10 cellular contexts compared by ENCODE assay signal in the genomic region with DNA sequence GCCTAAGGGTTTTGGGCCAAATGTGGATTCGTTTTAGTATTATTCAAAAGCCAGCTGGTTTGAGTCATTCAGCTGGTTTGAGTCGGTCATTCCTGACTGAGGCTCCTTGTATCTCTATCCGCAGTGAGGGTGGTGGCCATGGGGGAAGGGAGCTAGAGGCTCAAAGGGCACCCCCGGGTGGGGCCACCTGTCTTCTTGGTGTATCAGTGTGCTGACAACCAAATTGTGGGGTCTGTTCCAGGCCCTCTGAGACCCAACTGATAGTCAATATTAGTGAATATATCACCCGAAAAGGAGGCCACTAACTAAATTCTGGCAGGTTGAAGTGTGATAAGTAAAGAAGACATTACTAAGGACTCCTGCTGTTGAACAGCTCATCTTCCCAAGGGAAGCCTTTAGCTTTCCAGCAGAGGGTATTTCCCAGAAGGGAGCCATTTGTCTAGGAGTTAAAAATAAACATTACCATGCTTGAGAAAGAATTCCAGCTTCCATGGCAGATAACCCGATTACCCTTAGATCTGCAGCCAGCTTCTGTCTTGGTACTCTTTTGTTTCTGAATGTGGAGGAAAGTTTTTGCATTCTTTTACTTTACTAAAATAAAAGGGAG. TPM values are rescaled to one million over a fixed set of nuclear protein-coding genes. Genes with fewer than 3 reads are reported as not detected.
DNase-seq lines count a peak whose midpoint lies in the region; ATAC-seq and TF ChIP-seq lines count a peak whose summit lies in the region.
"Had no signal": no experiment of that assay in that cellular context is flagged by ENCODE, and none has a peak within 500 bp of the region (broad histone marks: within the 10 kb centered on the region; RNA-seq: fewer than 3 reads in every experiment).

No MANE protein-coding gene starts in this region.

- peaks cover 11% of the 10 kb centered on the region for H3K4me1 Mint-ChIP-seq in activated naive CD8-positive, alpha-beta T cell (ENCODE audit: low read depth)
- H3K4me1 Mint-ChIP-seq in activated naive CD8-positive, alpha-beta T cell treated with anti-CD3 and anti-CD28 coated beads for 36 hours, result peaks cover 11% of the 10 kb centered on the region
- peaks cover 4 to 13% (median 7%) of the 10 kb centered on the region in 7 donors for H3K4me1 Mint-ChIP-seq in naive thymus-derived CD4-positive, alpha-beta T cell

- H3K4me3 ChIP-seq in adrenal gland, result peak overlapping the region in 1 of 4 donors; percentile 7
- no peak overlapping the region for H3K4me3 ChIP-seq in kidney epithelial cell (ENCODE audit: low read depth, low read length)
- H3K4me3 ChIP-seq in upper lobe of right lung, result no peak overlapping the region
- no peak overlapping the region for H3K4me3 ChIP-seq in naive thymus-derived CD4-positive, alpha-beta T cell (ENCODE audit: low read length)
- H3K4me3 ChIP-seq: thoracic aorta had no signal

- ATAC-seq in upper lobe of right lung (no peak), HG02870 (IDR thresholded peaks at IDR 0.05; ENCODE audit: unreplicated experiment) (no peak)
- ATAC-seq in stimulated activated naive CD8-positive, alpha-beta T cell treated with anti-CD3 and anti-CD28 coated beads, Interleukin-15, Interleukin-2, amounts not matched to agents 100 U/mL and 50 U/mL, for 24 hours, result no peak
- ATAC-seq in naive thymus-derived CD4-positive, alpha-beta T cell, result no peak

- CTCF ChIA-PET in naive thymus-derived CD4-positive, alpha-beta T cell (lab: Charles Lee), result no interaction called here

- H3K4me1 ChIP-seq in adrenal gland (replicated peaks in 1 of 2) (peaks cover 0 to 14% of the 10 kb centered on the region in 2 donors), upper lobe of right lung (no peaks in the 10 kb centered on the region)
- H3K4me1 ChIP-seq in naive thymus-derived CD4-positive, alpha-beta T cell (ENCODE audit: control insufficient read depth in 2 of 2, insufficient read depth in 2 of 2, low read length in 2 of 2), result no peaks in the 10 kb centered on the region

- H3K36me3 ChIP-seq in adrenal gland (replicated peaks in 1 of 2) (no peaks in the 10 kb centered on the region), kidney epithelial cell (ENCODE audit: control insufficient read depth, insufficient read depth, low read length) (no peaks in the 10 kb centered on the region), upper lobe of right lung (no peaks in the 10 kb centered on the region)
- no peaks in the 10 kb centered on the region for H3K36me3 ChIP-seq in naive thymus-derived CD4-positive, alpha-beta T cell (ENCODE audit: control insufficient read depth in 2 of 3, insufficient read depth in 3 of 3, low read length in 3 of 3)
- H3K36me3 ChIP-seq: thoracic aorta had no signal

- TF ChIP-seq POLR2A in adrenal gland (IDR thresholded peaks at IDR 0.05), result no peak

- H3K9me3 Mint-ChIP-seq in activated naive CD8-positive, alpha-beta T cell (ENCODE audit: low read depth), result peaks cover 6% of the 10 kb centered on the region
- peaks cover 5% of the 10 kb centered on the region for H3K9me3 Mint-ChIP-seq in activated naive CD8-positive, alpha-beta T cell treated with anti-CD3 and anti-CD28 coated beads for 36 hours
- peaks cover 0 to 13% (median 0%) of the 10 kb centered on the region in 11 donors for H3K9me3 Mint-ChIP-seq in naive thymus-derived CD4-positive, alpha-beta T cell

- no peaks in the 10 kb centered on the region for H3K27me3 Mint-ChIP-seq in activated naive CD8-positive, alpha-beta T cell
- H3K27me3 Mint-ChIP-seq in activated naive CD8-positive, alpha-beta T cell treated with anti-CD3 and anti-CD28 coated beads for 36 hours, result no peaks in the 10 kb centered on the region
- no peaks in the 10 kb centered on the region for H3K27me3 Mint-ChIP-seq in naive thymus-derived CD4-positive, alpha-beta T cell

- H3K9me3 ChIP-seq in adrenal gland (replicated peaks in 1 of 3), result no peaks in the 10 kb centered on the region
- no peaks in the 10 kb centered on the region for H3K9me3 ChIP-seq in upper lobe of right lung
- no peaks in the 10 kb centered on the region for H3K9me3 ChIP-seq in naive thymus-derived CD4-positive, alpha-beta T cell (ENCODE audit: control insufficient read depth in 2 of 3, low read length in 3 of 3)
- H3K9me3 ChIP-seq: thoracic aorta had no signal

- DNase-seq in activated naive CD8-positive, alpha-beta T cell treated with anti-CD3 and anti-CD28 coated beads for 36 hours, result no peak
- DNase-seq in adrenal gland, result peak in 3 of 7 donors; percentile 11 to 30 (median 26)
- peak; percentile 38 for DNase-seq in kidney epithelial cell (ENCODE audit: low read depth)
- DNase-seq in upper lobe of right lung, result no peak
- DNase-seq in stimulated activated naive CD8-positive, alpha-beta T cell treated with anti-CD3 and anti-CD28 coated beads, Interleukin-15, Interleukin-2, amounts not matched to agents 100 U/mL and 50 U/mL, for 24 hours, result no peak
- DNase-seq in naive thymus-derived CD4-positive, alpha-beta T cell, result no peak
- DNase-seq: activated CD4-positive, alpha-beta T cell treated with anti-CD3 and anti-CD28 coated beads for 1 hour had no signal

- H3K27me3 ChIP-seq in adrenal gland, result no peaks in the 10 kb centered on the region
- no peaks in the 10 kb centered on the region for H3K27me3 ChIP-seq in kidney epithelial cell (ENCODE audit: control insufficient read depth, insufficient read depth, low read length)
- H3K27me3 ChIP-seq in upper lobe of right lung, result no peaks in the 10 kb centered on the region
- H3K27me3 ChIP-seq in naive thymus-derived CD4-positive, alpha-beta T cell (ENCODE audit: control insufficient read depth in 2 of 2, insufficient read depth in 2 of 2, low read length in 2 of 2), result no peaks in the 10 kb centered on the region

- intact Hi-C loops in adrenal gland (cut with DNase I) (no loop called here), upper lobe of right lung (cut with DNase I) (no loop called here)
- intact Hi-C loops in naive thymus-derived CD4-positive, alpha-beta T cell (cut with micrococcal nuclease), result no loop called here

- TF ChIP-seq CTCF in adrenal gland (IDR thresholded peaks at IDR 0.05) (no peak), kidney epithelial cell (IDR thresholded peaks at IDR 0.05; ENCODE audit: insufficient read depth, low read length, poor library complexity, severe bottlenecking) (no peak), upper lobe of right lung (IDR thresholded peaks at IDR 0.05) (no peak)

- no peak overlapping the region for H3K4me3 Mint-ChIP-seq in activated naive CD8-positive, alpha-beta T cell
- no peak overlapping the region for H3K4me3 Mint-ChIP-seq in activated naive CD8-positive, alpha-beta T cell treated with anti-CD3 and anti-CD28 coated beads for 36 hours
- no peak overlapping the region for H3K4me3 Mint-ChIP-seq in naive thymus-derived CD4-positive, alpha-beta T cell

- peaks cover 4% of the 10 kb centered on the region for H3K36me3 Mint-ChIP-seq in activated naive CD8-positive, alpha-beta T cell
- H3K36me3 Mint-ChIP-seq in activated naive CD8-positive, alpha-beta T cell treated with anti-CD3 and anti-CD28 coated beads for 36 hours, result no peaks in the 10 kb centered on the region
- peaks cover 0 to 7% (median 5%) of the 10 kb centered on the region in 5 donors for H3K36me3 Mint-ChIP-seq in naive thymus-derived CD4-positive, alpha-beta T cell

- H3K27ac Mint-ChIP-seq in activated naive CD8-positive, alpha-beta T cell, result peak overlapping the region; percentile 52
- H3K27ac Mint-ChIP-seq in activated naive CD8-positive, alpha-beta T cell treated with anti-CD3 and anti-CD28 coated beads for 36 hours, result no peak overlapping the region
- peak overlapping the region in 3 of 9 donors; percentile 12 to 57 (median 45) for H3K27ac Mint-ChIP-seq in naive thymus-derived CD4-positive, alpha-beta T cell

- WGBS in adrenal gland, 4 donors, result 42 to 56% (median 56%) methylated on average over 6 of the region's 6 CpGs

- H3K27ac ChIP-seq in adrenal gland (peak overlapping the region in 3 of 5 donors; percentile 32 to 71 (median 56)), upper lobe of right lung (peak overlapping the region; percentile 6)
- no peak overlapping the region for H3K27ac ChIP-seq in naive thymus-derived CD4-positive, alpha-beta T cell (ENCODE audit: low read depth, low read length)
- H3K27ac ChIP-seq: thoracic aorta had no signal

- POLR2A ChIA-PET in naive thymus-derived CD4-positive, alpha-beta T cell (lab: Charles Lee), result no interaction called here

RNA-seq across cellular contexts. Expression of gene DDX50, which starts 29.9 kb away (rescaled TPM):
- 10 to 100 TPM; 74.1 to 79.1 TPM for total RNA-seq in activated naive CD8-positive, alpha-beta T cell treated with anti-CD3 and anti-CD28 coated beads for 36 hours
- total RNA-seq in adrenal gland (10 to 100 TPM; 14.2 to 35.7 (median 30.9) TPM), kidney epithelial cell (34.3 and 34.7 TPM in 2 replicates), upper lobe of right lung (26.1 TPM)
- polyA plus RNA-seq in adrenal gland, result 10 to 100 TPM; 13.3 to 44.4 (median 18.7) TPM
- total RNA-seq in naive thymus-derived CD4-positive, alpha-beta T cell, result 10 to 100 TPM; 28.3 to 49.3 (median 47.5) TPM
- polyA plus RNA-seq in naive thymus-derived CD4-positive, alpha-beta T cell, result 10 to 100 TPM; 38.6 to 41.6 TPM

RNA-seq across cellular contexts. Expression of gene STOX1, which starts 43.9 kb away (rescaled TPM):
- total RNA-seq in activated naive CD8-positive, alpha-beta T cell treated with anti-CD3 and anti-CD28 coated beads for 36 hours, result under 1 TPM; 0.35 to 0.64 TPM
- 10 to 100 TPM in 5 of 8 donors, 1 to 10 TPM in 3; 4.8 to 16.5 (median 11.1) TPM for total RNA-seq in adrenal gland
- polyA plus RNA-seq in adrenal gland, result 10 to 100 TPM in 1 of 3 donors, 1 to 10 TPM in 2; 7.2 to 11.9 (median 7.8) TPM
- 0.21 and 0.71 TPM in 2 replicates for total RNA-seq in kidney epithelial cell
- 0.46 TPM for total RNA-seq in upper lobe of right lung
- total RNA-seq in naive thymus-derived CD4-positive, alpha-beta T cell, result 1 to 10 TPM in 2 of 5 experiments, under 1 TPM in 3; 0.29 to 1.2 (median 0.79) TPM
- polyA plus RNA-seq in naive thymus-derived CD4-positive, alpha-beta T cell, result 1 to 10 TPM in 1 of 2 donors, under 1 TPM in 1; 0.76 to 1.4 TPM
